22 cellular contexts compared by ENCODE assay signal in genomic region chr19:3114018-3114726, GRCh38. TPM values are rescaled to one million over a fixed set of nuclear protein-coding genes. Genes with fewer than 3 reads are reported as not detected.
"Had no signal": no experiment of that assay in that cellular context is flagged by ENCODE, and none has a peak within 500 bp of the region (broad histone marks: within the 10 kb centered on the region; RNA-seq: fewer than 3 reads in every experiment).

No MANE protein-coding gene starts in this region.

- H3K27ac ChIP-seq: pancreas, sigmoid colon, tibial artery, upper lobe of left lung, uterus had no signal

- H3K27ac Mint-ChIP-seq: immature natural killer cell; progenitor cell of endocrine pancreas; stimulated activated memory B cell treated with anti-CD40 and anti-IgM and Interleukin-4, amounts not matched to agents 10 μg/mL and 1 μg/mL and 100 μg/mL, for 72 hours; stimulated activated naive CD8-positive, alpha-beta T cell treated with anti-CD3 and anti-CD28 coated beads, Interleukin-15, Interleukin-2, amounts not matched to agents 100 ng/mL and 50 ng/mL, for 24 hours had no signal

- H3K4me3 Mint-ChIP-seq: immature natural killer cell; naive thymus-derived CD8-positive, alpha-beta T cell; stimulated activated memory B cell treated with anti-CD40 and anti-IgM and Interleukin-4, amounts not matched to agents 10 μg/mL and 1 μg/mL and 100 μg/mL, for 72 hours; stimulated activated naive CD8-positive, alpha-beta T cell treated with anti-CD3 and anti-CD28 coated beads, Interleukin-15, Interleukin-2, amounts not matched to agents 100 ng/mL and 50 ng/mL, for 24 hours had no signal

- H3K4me1 ChIP-seq: pancreas, uterus had no signal

- H3K9me3 ChIP-seq: mucosa of descending colon, pancreas, sigmoid colon, tibial artery, upper lobe of left lung, uterus had no signal

- DNase-seq: caudate nucleus; cortex of kidney; dorsolateral prefrontal cortex; effector CD8-positive, alpha-beta T cell; immature natural killer cell; mammary epithelial cell; mucosa of descending colon; naive thymus-derived CD8-positive, alpha-beta T cell; nucleus accumbens; sigmoid colon; stimulated activated CD4-positive, alpha-beta T cell treated with anti-CD3 and anti-CD28 coated beads, Interleukin-12 subunit alpha, Interleukin-12 subunit beta, amount 100 ng/mL, for 4 hours; stimulated activated CD4-positive, alpha-beta T cell treated with anti-CD3 and anti-CD28 coated beads, Interleukin-4, amount 100 ng/mL, for 1 hour; tibial artery; uterus had no signal

- H3K36me3 Mint-ChIP-seq: immature natural killer cell; naive thymus-derived CD8-positive, alpha-beta T cell; stimulated activated memory B cell treated with anti-CD40 and anti-IgM and Interleukin-4, amounts not matched to agents 10 μg/mL and 1 μg/mL and 100 μg/mL, for 72 hours had no signal

- H3K27me3 ChIP-seq: dorsolateral prefrontal cortex, pancreas, sigmoid colon, tibial artery, upper lobe of left lung, uterus had no signal

- H3K27me3 Mint-ChIP-seq: naive thymus-derived CD8-positive, alpha-beta T cell; progenitor cell of endocrine pancreas; stimulated activated memory B cell treated with anti-CD40 and anti-IgM and Interleukin-4, amounts not matched to agents 10 μg/mL and 1 μg/mL and 100 μg/mL, for 72 hours; stimulated activated naive CD8-positive, alpha-beta T cell treated with anti-CD3 and anti-CD28 coated beads, Interleukin-15, Interleukin-2, amounts not matched to agents 100 ng/mL and 50 ng/mL, for 24 hours had no signal

- H3K9me3 Mint-ChIP-seq: immature natural killer cell; naive thymus-derived CD8-positive, alpha-beta T cell; stimulated activated memory B cell treated with anti-CD40 and anti-IgM and Interleukin-4, amounts not matched to agents 10 μg/mL and 1 μg/mL and 100 μg/mL, for 72 hours; stimulated activated naive CD8-positive, alpha-beta T cell treated with anti-CD3 and anti-CD28 coated beads, Interleukin-15, Interleukin-2, amounts not matched to agents 100 ng/mL and 50 ng/mL, for 24 hours had no signal

- H3K36me3 ChIP-seq: uterus had no signal

- H3K4me1 Mint-ChIP-seq: immature natural killer cell; stimulated activated memory B cell treated with anti-CD40 and anti-IgM and Interleukin-4, amounts not matched to agents 10 μg/mL and 1 μg/mL and 100 μg/mL, for 72 hours had no signal

- ATAC-seq: mucosa of descending colon; naive thymus-derived CD8-positive, alpha-beta T cell; pancreas; stimulated activated memory B cell treated with anti-CD40 and anti-IgM and Interleukin-4, amounts not matched to agents 10 μg/mL and 1 μg/mL and 100 μg/mL, for 72 hours had no signal

- H3K4me3 ChIP-seq: dorsolateral prefrontal cortex, mucosa of descending colon, pancreas, sigmoid colon, skin epidermis, tibial artery, upper lobe of left lung, uterus had no signal

RNA-seq across cellular contexts. Expression of gene GNA15, which starts 21.7 kb away (rescaled TPM):
- total RNA-seq: fibroblast of lung, progenitor cell of endocrine pancreas had no signal
- polyA plus RNA-seq: fibroblast of lung, neural cell had no signal
